7 cellular contexts compared by ENCODE assay signal in genomic region chr15:45454825-45455224, GRCh38.
DNase-seq lines count a peak whose midpoint lies in the region; ATAC-seq lines count a peak whose summit lies in the region.

No MANE protein-coding gene starts in this region.

- H3K4me1 Mint-ChIP-seq in immature natural killer cell, result peaks cover 32 to 57% of the 10 kb centered on the region in 2 donors

- peak overlapping the region; percentile 16 to 64 (median 48) for H3K4me3 Mint-ChIP-seq in immature natural killer cell

- no peaks in the 10 kb centered on the region for H3K9me3 Mint-ChIP-seq in immature natural killer cell

- H3K36me3 Mint-ChIP-seq in immature natural killer cell, result no peaks in the 10 kb centered on the region

- peaks cover 3 to 15% (median 7%) of the 10 kb centered on the region in 3 donors for H3K27me3 Mint-ChIP-seq in immature natural killer cell (ENCODE audit: low read depth in 3 of 3)

- H3K27ac Mint-ChIP-seq in immature natural killer cell, result peak overlapping the region; percentile 37 to 93 (median 74)

- DNase-seq in SIG-M5 treated with dmso at 0.1 percent for 504 hours (lab: John Stamatoyannopoulos, UW; ENCODE audit: unreplicated experiment) (peak; percentile 88), immature natural killer cell (peak; percentile 68 to 70 (median 68))
- DNase-seq in activated naive CD4-positive, alpha-beta T cell treated with anti-CD3 and anti-CD28 coated beads, Interleukin-2, amount 50 U/mL, for 16 hours, result peak; percentile 39
- DNase-seq in stimulated activated CD4-positive, alpha-beta T cell treated with anti-CD3 and anti-CD28 coated beads, TNF-alpha, amount 100 ng/mL, for 4 hours (ENCODE audit: low read depth in 3 of 3), result peak in 2 of 3 experiments; percentile 35 to 53

- ATAC-seq in GM18867 (IDR thresholded peaks at IDR 0.05; ENCODE audit: unreplicated experiment) (peak; percentile 59), HG03039 (IDR thresholded peaks at IDR 0.05; ENCODE audit: unreplicated experiment) (peak; percentile 54), HG03520 (IDR thresholded peaks at IDR 0.05; ENCODE audit: unreplicated experiment) (no peak)
